In genomic region chr5:86880785-86881492, GRCh38 we compare ENCODE assay signal across 8 cellular contexts.
DNase-seq lines count a peak whose midpoint lies in the region; ATAC-seq and TF ChIP-seq lines count a peak whose summit lies in the region.

No MANE protein-coding gene starts in this region.

- H3K36me3 ChIP-seq in body of pancreas (replicated peaks in 1 of 2; ENCODE audit: insufficient read depth in 1 of 2, low read depth in 2 of 2) (no peaks in the 10 kb centered on the region), iPS DF 6.9 (ENCODE audit: control insufficient read depth, insufficient read depth, low read length) (no peaks in the 10 kb centered on the region)

- peak; percentile 4 for DNase-seq in activated T-cell treated with anti-CD3 and anti-CD28 coated beads, Interleukin-2, amount 50 U/mL, for 4 hours
- DNase-seq in activated T-cell treated with anti-CD3 and anti-CD28 coated beads, Interleukin-2, amount 50 U/mL, for 24 hours: no peak
- peak; percentile 84 for DNase-seq in HCEC 1CT
- DNase-seq in LHCN-M2 (ENCODE audit: low read depth): peak; percentile 75
- peak; percentile 56 to 73 for DNase-seq in SHP77 (lab: John Stamatoyannopoulos, UW)
- DNase-seq in body of pancreas: peak; percentile 20 to 56 (median 22)
- peak; percentile 72 for DNase-seq in iPS DF 6.9 (ENCODE audit: low read depth, low spot score)
- peak; percentile 18 to 31 for DNase-seq in stimulated activated CD4-positive, alpha-beta T cell treated with anti-CD3 and anti-CD28 coated beads, Interleukin-2, amount 100 ng/mL, for 24 hours

- H3K9me3 Mint-ChIP-seq in activated T-cell treated with anti-CD3 and anti-CD28 coated beads, Interleukin-2, amount 50 U/mL, for 4 hours: no peaks in the 10 kb centered on the region
- H3K9me3 Mint-ChIP-seq in activated T-cell treated with anti-CD3 and anti-CD28 coated beads, Interleukin-2, amount 50 U/mL, for 24 hours: no peaks in the 10 kb centered on the region

- TF ChIP-seq CTCF in body of pancreas (IDR thresholded peaks at IDR 0.05): peak in 6 of 7 experiments; percentile 30 to 68 (median 53)

- ATAC-seq in activated T-cell treated with anti-CD3 and anti-CD28 coated beads, Interleukin-2, amount 50 U/mL, for 4 hours: peak; percentile 80 to 81
- ATAC-seq in body of pancreas: peak; percentile 75

- no peaks in the 10 kb centered on the region for H3K9me3 ChIP-seq in body of pancreas
- H3K9me3 ChIP-seq in iPS DF 6.9 (ENCODE audit: control insufficient read depth, insufficient read depth, low read length): no peaks in the 10 kb centered on the region

- no peak overlapping the region for H3K4me3 Mint-ChIP-seq in activated T-cell treated with anti-CD3 and anti-CD28 coated beads, Interleukin-2, amount 50 U/mL, for 4 hours
- H3K4me3 Mint-ChIP-seq in activated T-cell treated with anti-CD3 and anti-CD28 coated beads, Interleukin-2, amount 50 U/mL, for 24 hours: no peak overlapping the region

- H3K27ac ChIP-seq in body of pancreas (no peak overlapping the region), iPS DF 6.9 (ENCODE audit: low read length) (no peak overlapping the region)

- no peak for TF ChIP-seq POLR2A in body of pancreas (IDR thresholded peaks at IDR 0.05)

- H3K4me3 ChIP-seq in body of pancreas: no peak overlapping the region
- H3K4me3 ChIP-seq in iPS DF 6.9 (ENCODE audit: low read length): no peak overlapping the region

- H3K27me3 ChIP-seq in body of pancreas: no peaks in the 10 kb centered on the region
- no peaks in the 10 kb centered on the region for H3K27me3 ChIP-seq in iPS DF 6.9 (ENCODE audit: control insufficient read depth, insufficient read depth, low read length)

- H3K4me1 Mint-ChIP-seq in activated T-cell treated with anti-CD3 and anti-CD28 coated beads, Interleukin-2, amount 50 U/mL, for 4 hours (ENCODE audit: low read depth): no peaks in the 10 kb centered on the region
- no peaks in the 10 kb centered on the region for H3K4me1 Mint-ChIP-seq in activated T-cell treated with anti-CD3 and anti-CD28 coated beads, Interleukin-2, amount 50 U/mL, for 24 hours (ENCODE audit: low read depth)

- no peaks in the 10 kb centered on the region for H3K36me3 Mint-ChIP-seq in activated T-cell treated with anti-CD3 and anti-CD28 coated beads, Interleukin-2, amount 50 U/mL, for 4 hours (ENCODE audit: insufficient read depth)
- H3K36me3 Mint-ChIP-seq in activated T-cell treated with anti-CD3 and anti-CD28 coated beads, Interleukin-2, amount 50 U/mL, for 24 hours (ENCODE audit: low read depth): no peaks in the 10 kb centered on the region

- H3K4me1 ChIP-seq in body of pancreas: no peaks in the 10 kb centered on the region
- H3K4me1 ChIP-seq in iPS DF 6.9 (ENCODE audit: control insufficient read depth, insufficient read depth, low read length): peaks cover 1% of the 10 kb centered on the region; the same call in 1 of the 2 replicates

- no peak overlapping the region for H3K27ac Mint-ChIP-seq in activated T-cell treated with anti-CD3 and anti-CD28 coated beads, Interleukin-2, amount 50 U/mL, for 24 hours

- peaks cover 3% of the 10 kb centered on the region for H3K27me3 Mint-ChIP-seq in activated T-cell treated with anti-CD3 and anti-CD28 coated beads, Interleukin-2, amount 50 U/mL, for 4 hours (ENCODE audit: low read depth)
- H3K27me3 Mint-ChIP-seq in activated T-cell treated with anti-CD3 and anti-CD28 coated beads, Interleukin-2, amount 50 U/mL, for 24 hours: peaks cover 5% of the 10 kb centered on the region

- intact Hi-C loops in body of pancreas (cut with DNase I): no loop called here

- WGBS in body of pancreas, 2 donors: 43 to 62% methylated on average over 3 of the region's 3 CpGs
- no CpG with 5 or more reads among the region's 3 CpGs for WGBS in iPS DF 6.9 (ENCODE audit: insufficient coverage, insufficient read length)
